Comparison of ENCODE assay signal across 1 cellular context in genomic region chr16:57510016-57510871, GRCh38.
A peak's percentile ranks its signal among the peaks of the same experiment; 100 is the strongest.
TF ChIP-seq lines count a peak whose summit lies in the region.

No MANE protein-coding gene starts in this region.

TF ChIP-seq in liver, 16 proteins besides CTCF, POLR2A, EP300 and RAD21:
- TF ChIP-seq NR2F2 (IDR thresholded peaks at IDR 0.05) (peak; percentile 94), SP1 (IDR thresholded peaks at IDR 0.05) (no peak), FOXA1 (IDR thresholded peaks at IDR 0.05) (no peak)
- TF ChIP-seq, protein P1, sequence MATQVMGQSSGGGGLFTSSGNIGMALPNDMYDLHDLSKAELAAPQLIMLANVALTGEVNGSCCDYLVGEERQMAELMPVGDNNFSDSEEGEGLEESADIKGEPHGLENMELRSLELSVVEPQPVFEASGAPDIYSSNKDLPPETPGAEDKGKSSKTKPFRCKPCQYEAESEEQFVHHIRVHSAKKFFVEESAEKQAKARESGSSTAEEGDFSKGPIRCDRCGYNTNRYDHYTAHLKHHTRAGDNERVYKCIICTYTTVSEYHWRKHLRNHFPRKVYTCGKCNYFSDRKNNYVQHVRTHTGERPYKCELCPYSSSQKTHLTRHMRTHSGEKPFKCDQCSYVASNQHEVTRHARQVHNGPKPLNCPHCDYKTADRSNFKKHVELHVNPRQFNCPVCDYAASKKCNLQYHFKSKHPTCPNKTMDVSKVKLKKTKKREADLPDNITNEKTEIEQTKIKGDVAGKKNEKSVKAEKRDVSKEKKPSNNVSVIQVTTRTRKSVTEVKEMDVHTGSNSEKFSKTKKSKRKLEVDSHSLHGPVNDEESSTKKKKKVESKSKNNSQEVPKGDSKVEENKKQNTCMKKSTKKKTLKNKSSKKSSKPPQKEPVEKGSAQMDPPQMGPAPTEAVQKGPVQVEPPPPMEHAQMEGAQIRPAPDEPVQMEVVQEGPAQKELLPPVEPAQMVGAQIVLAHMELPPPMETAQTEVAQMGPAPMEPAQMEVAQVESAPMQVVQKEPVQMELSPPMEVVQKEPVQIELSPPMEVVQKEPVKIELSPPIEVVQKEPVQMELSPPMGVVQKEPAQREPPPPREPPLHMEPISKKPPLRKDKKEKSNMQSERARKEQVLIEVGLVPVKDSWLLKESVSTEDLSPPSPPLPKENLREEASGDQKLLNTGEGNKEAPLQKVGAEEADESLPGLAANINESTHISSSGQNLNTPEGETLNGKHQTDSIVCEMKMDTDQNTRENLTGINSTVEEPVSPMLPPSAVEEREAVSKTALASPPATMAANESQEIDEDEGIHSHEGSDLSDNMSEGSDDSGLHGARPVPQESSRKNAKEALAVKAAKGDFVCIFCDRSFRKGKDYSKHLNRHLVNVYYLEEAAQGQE (IDR thresholded peaks at IDR 0.05): no peak
TF ChIP-seq in liver: peak in this region for 1.
